ENCODE assay signal across 1 cellular context in the genomic region with DNA sequence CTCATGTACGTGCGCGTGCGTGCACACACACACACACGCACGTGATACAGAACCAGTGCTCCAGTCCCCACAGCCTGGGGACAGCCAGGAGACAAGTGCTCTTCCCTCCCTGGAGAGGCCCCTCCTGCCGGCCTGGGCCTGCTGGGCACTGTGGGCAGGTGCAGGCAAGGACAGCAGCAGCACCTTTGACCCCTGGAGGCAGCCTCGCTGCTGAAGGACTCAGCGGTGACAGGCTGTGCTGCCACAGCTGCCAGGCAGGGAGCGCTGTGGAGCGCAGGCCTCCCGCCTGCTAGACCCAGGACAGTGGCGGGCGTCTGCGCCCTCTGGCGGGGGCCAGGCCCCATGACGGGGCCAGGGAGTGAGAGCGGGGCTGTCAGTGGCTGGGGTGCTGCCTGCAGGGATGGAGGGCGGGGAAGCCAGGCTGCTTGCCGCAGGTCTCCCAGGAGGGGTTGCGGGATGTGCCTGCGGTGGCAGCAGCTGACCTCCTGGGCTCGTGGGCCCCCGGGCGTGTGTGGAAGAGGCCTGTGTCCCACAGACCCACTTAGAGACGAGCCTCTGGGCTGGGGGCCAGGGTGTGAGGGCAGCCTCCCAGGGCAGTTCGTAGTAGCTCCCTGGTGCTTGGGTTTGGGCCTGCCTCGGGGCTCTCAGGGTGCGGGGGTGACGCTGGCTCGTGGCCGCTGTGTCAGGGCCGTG.
TF ChIP-seq lines count a peak whose summit lies in the region.

No MANE protein-coding gene starts in this region.

TF ChIP-seq in HepG2, 621 proteins besides CTCF, POLR2A, EP300 and RAD21 (continued from another document and continues in another):
- TF ChIP-seq MED13 (CRISPR knock-in tag; IDR thresholded peaks at IDR 0.05) (peak; percentile 76), SRY (CRISPR knock-in tag; IDR thresholded peaks at IDR 0.05) (peak; percentile 89), YEATS2 (CRISPR knock-in tag; IDR thresholded peaks at IDR 0.05; ENCODE audit: borderline replicate concordance) (peak; percentile 91), MZF1 (CRISPR knock-in tag; IDR thresholded peaks at IDR 0.05; ENCODE audit: borderline replicate concordance) (no peak), GTF3A (CRISPR knock-in tag; conservative IDR thresholded peaks at IDR 0.05) (peak; percentile 97), EEA1 (CRISPR knock-in tag; IDR thresholded peaks at IDR 0.05; ENCODE audit: borderline replicate concordance) (no peak; the same call in 1 of the 2 replicates), HNRNPUL1 (IDR thresholded peaks at IDR 0.05; ENCODE audit: low read depth, low read length) (no peak), CBX1 (IDR thresholded peaks at IDR 0.05; ENCODE audit: low read depth) (peak; percentile 98), ZNF776 (CRISPR knock-in tag; IDR thresholded peaks at IDR 0.05) (peak; percentile 96), ZNF619 (CRISPR knock-in tag; IDR thresholded peaks at IDR 0.05) (peak; percentile 99), KAT8 (CRISPR knock-in tag; IDR thresholded peaks at IDR 0.05) (peak; percentile 91), ZNF614 (CRISPR knock-in tag; IDR thresholded peaks at IDR 0.05; ENCODE audit: borderline replicate concordance) (peak; percentile 89; the same call in 1 of the 2 replicates), RBFOX2 (IDR thresholded peaks at IDR 0.05; ENCODE audit: low read depth, low read length) (no peak; the same call in 1 of the 2 replicates), PCBP2 (optimal IDR thresholded peaks at IDR 0.05; ENCODE audit: low read depth, low read length, poor library complexity, severe bottlenecking) (no peak), ZBTB1 (CRISPR knock-in tag; IDR thresholded peaks at IDR 0.05; ENCODE audit: borderline replicate concordance) (no peak; the same call in 1 of the 2 replicates), ZNF878 (CRISPR knock-in tag; IDR thresholded peaks at IDR 0.05) (no peak), ZNF572 (CRISPR knock-in tag; IDR thresholded peaks at IDR 0.05) (peak; percentile 73), KDM3A (CRISPR knock-in tag; IDR thresholded peaks at IDR 0.05; ENCODE audit: low read depth) (peak; percentile 99), CBFB (CRISPR knock-in tag; IDR thresholded peaks at IDR 0.05) (peak; percentile 93), FOXO1 (CRISPR knock-in tag; IDR thresholded peaks at IDR 0.05) (peak; percentile 77; the same call in 1 of the 2 replicates), TOE1 (CRISPR knock-in tag; IDR thresholded peaks at IDR 0.05) (peak; percentile 87; the same call in 1 of the 2 replicates), RXRB (CRISPR knock-in tag; IDR thresholded peaks at IDR 0.05; ENCODE audit: borderline replicate concordance) (peak; percentile 98)
- TF ChIP-seq, protein P1, sequence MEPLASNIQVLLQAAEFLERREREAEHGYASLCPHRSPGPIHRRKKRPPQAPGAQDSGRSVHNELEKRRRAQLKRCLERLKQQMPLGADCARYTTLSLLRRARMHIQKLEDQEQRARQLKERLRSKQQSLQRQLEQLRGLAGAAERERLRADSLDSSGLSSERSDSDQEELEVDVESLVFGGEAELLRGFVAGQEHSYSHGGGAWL (CRISPR knock-in tag; IDR thresholded peaks at IDR 0.05) = peak; percentile 80
- TF ChIP-seq, protein P2, sequence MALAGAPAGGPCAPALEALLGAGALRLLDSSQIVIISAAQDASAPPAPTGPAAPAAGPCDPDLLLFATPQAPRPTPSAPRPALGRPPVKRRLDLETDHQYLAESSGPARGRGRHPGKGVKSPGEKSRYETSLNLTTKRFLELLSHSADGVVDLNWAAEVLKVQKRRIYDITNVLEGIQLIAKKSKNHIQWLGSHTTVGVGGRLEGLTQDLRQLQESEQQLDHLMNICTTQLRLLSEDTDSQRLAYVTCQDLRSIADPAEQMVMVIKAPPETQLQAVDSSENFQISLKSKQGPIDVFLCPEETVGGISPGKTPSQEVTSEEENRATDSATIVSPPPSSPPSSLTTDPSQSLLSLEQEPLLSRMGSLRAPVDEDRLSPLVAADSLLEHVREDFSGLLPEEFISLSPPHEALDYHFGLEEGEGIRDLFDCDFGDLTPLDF (CRISPR knock-in tag; IDR thresholded peaks at IDR 0.05) = peak; percentile 77
- TF ChIP-seq, protein P3, sequence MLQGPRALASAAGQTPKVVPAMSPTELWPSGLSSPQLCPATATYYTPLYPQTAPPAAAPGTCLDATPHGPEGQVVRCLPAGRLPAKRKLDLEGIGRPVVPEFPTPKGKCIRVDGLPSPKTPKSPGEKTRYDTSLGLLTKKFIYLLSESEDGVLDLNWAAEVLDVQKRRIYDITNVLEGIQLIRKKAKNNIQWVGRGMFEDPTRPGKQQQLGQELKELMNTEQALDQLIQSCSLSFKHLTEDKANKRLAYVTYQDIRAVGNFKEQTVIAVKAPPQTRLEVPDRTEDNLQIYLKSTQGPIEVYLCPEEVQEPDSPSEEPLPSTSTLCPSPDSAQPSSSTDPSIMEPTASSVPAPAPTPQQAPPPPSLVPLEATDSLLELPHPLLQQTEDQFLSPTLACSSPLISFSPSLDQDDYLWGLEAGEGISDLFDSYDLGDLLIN (CRISPR knock-in tag; IDR thresholded peaks at IDR 0.05; ENCODE audit: borderline replicate concordance) = peak; percentile 59
- TF ChIP-seq, protein P4, sequence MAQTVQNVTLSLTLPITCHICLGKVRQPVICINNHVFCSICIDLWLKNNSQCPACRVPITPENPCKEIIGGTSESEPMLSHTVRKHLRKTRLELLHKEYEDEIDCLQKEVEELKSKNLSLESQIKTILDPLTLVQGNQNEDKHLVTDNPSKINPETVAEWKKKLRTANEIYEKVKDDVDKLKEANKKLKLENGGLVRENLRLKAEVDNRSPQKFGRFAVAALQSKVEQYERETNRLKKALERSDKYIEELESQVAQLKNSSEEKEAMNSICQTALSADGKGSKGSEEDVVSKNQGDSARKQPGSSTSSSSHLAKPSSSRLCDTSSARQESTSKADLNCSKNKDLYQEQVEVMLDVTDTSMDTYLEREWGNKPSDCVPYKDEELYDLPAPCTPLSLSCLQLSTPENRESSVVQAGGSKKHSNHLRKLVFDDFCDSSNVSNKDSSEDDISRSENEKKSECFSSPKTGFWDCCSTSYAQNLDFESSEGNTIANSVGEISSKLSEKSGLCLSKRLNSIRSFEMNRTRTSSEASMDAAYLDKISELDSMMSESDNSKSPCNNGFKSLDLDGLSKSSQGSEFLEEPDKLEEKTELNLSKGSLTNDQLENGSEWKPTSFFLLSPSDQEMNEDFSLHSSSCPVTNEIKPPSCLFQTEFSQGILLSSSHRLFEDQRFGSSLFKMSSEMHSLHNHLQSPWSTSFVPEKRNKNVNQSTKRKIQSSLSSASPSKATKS (CRISPR knock-in tag; IDR thresholded peaks at IDR 0.05) = no peak
- TF ChIP-seq, protein P5, sequence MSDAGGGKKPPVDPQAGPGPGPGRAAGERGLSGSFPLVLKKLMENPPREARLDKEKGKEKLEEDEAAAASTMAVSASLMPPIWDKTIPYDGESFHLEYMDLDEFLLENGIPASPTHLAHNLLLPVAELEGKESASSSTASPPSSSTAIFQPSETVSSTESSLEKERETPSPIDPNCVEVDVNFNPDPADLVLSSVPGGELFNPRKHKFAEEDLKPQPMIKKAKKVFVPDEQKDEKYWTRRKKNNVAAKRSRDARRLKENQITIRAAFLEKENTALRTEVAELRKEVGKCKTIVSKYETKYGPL (CRISPR knock-in tag; IDR thresholded peaks at IDR 0.05) = no peak
- TF ChIP-seq, protein P6, sequence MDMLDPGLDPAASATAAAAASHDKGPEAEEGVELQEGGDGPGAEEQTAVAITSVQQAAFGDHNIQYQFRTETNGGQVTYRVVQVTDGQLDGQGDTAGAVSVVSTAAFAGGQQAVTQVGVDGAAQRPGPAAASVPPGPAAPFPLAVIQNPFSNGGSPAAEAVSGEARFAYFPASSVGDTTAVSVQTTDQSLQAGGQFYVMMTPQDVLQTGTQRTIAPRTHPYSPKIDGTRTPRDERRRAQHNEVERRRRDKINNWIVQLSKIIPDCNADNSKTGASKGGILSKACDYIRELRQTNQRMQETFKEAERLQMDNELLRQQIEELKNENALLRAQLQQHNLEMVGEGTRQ (IDR thresholded peaks at IDR 0.05; ENCODE audit: low read depth, low read length) = 0 out of 2 replicates have a peak, but pooled peaks have one; percentile 22
- TF ChIP-seq, protein P6 (CRISPR knock-in tag; IDR thresholded peaks at IDR 0.05; ENCODE audit: borderline replicate concordance) = no peak; the same call in 1 of the 2 replicates
- TF ChIP-seq, protein P7, sequence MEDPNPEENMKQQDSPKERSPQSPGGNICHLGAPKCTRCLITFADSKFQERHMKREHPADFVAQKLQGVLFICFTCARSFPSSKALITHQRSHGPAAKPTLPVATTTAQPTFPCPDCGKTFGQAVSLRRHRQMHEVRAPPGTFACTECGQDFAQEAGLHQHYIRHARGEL (CRISPR knock-in tag; IDR thresholded peaks at IDR 0.05) = peak; percentile 86; the same call in 1 of the 2 replicates
- TF ChIP-seq, protein P8, sequence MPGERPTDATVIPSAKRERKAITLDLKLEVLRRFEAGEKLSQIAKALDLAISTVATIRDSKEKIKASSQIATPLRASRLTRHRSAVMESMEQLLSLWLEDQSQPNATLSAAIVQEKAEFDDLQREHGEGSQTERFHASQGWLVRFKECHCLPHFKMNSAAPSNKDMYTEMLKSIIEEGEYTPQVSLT (CRISPR knock-in tag; IDR thresholded peaks at IDR 0.05; ENCODE audit: borderline replicate concordance, low read depth) = no peak
- TF ChIP-seq, protein P9, sequence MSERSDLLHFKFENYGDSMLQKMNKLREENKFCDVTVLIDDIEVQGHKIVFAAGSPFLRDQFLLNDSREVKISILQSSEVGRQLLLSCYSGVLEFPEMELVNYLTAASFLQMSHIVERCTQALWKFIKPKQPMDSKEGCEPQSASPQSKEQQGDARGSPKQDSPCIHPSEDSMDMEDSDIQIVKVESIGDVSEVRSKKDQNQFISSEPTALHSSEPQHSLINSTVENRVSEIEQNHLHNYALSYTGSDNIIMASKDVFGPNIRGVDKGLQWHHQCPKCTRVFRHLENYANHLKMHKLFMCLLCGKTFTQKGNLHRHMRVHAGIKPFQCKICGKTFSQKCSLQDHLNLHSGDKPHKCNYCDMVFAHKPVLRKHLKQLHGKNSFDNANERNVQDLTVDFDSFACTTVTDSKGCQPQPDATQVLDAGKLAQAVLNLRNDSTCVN (CRISPR knock-in tag; IDR thresholded peaks at IDR 0.05; ENCODE audit: borderline replicate concordance) = peak; percentile 79; the same call in 1 of the 2 replicates
- TF ChIP-seq, protein P10, sequence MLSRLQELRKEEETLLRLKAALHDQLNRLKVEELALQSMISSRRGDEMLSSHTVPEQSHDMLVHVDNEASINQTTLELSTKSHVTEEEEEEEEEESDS (CRISPR knock-in tag; IDR thresholded peaks at IDR 0.05; ENCODE audit: borderline replicate concordance) = no peak
- TF ChIP-seq, protein P11, sequence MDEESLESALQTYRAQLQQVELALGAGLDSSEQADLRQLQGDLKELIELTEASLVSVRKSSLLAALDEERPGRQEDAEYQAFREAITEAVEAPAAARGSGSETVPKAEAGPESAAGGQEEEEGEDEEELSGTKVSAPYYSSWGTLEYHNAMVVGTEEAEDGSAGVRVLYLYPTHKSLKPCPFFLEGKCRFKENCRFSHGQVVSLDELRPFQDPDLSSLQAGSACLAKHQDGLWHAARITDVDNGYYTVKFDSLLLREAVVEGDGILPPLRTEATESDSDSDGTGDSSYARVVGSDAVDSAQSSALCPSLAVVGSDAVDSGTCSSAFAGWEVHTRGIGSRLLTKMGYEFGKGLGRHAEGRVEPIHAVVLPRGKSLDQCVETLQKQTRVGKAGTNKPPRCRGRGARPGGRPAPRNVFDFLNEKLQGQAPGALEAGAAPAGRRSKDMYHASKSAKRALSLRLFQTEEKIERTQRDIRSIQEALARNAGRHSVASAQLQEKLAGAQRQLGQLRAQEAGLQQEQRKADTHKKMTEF (CRISPR knock-in tag; IDR thresholded peaks at IDR 0.05) = peak; percentile 97
- TF ChIP-seq, protein P12, sequence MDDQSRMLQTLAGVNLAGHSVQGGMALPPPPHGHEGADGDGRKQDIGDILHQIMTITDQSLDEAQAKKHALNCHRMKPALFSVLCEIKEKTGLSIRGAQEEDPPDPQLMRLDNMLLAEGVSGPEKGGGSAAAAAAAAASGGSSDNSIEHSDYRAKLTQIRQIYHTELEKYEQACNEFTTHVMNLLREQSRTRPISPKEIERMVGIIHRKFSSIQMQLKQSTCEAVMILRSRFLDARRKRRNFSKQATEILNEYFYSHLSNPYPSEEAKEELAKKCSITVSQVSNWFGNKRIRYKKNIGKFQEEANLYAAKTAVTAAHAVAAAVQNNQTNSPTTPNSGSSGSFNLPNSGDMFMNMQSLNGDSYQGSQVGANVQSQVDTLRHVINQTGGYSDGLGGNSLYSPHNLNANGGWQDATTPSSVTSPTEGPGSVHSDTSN (CRISPR knock-in tag; IDR thresholded peaks at IDR 0.05; ENCODE audit: borderline replicate concordance) = 0 out of 2 replicates have a peak, but pooled peaks have one; percentile 38
- TF ChIP-seq, protein P13, sequence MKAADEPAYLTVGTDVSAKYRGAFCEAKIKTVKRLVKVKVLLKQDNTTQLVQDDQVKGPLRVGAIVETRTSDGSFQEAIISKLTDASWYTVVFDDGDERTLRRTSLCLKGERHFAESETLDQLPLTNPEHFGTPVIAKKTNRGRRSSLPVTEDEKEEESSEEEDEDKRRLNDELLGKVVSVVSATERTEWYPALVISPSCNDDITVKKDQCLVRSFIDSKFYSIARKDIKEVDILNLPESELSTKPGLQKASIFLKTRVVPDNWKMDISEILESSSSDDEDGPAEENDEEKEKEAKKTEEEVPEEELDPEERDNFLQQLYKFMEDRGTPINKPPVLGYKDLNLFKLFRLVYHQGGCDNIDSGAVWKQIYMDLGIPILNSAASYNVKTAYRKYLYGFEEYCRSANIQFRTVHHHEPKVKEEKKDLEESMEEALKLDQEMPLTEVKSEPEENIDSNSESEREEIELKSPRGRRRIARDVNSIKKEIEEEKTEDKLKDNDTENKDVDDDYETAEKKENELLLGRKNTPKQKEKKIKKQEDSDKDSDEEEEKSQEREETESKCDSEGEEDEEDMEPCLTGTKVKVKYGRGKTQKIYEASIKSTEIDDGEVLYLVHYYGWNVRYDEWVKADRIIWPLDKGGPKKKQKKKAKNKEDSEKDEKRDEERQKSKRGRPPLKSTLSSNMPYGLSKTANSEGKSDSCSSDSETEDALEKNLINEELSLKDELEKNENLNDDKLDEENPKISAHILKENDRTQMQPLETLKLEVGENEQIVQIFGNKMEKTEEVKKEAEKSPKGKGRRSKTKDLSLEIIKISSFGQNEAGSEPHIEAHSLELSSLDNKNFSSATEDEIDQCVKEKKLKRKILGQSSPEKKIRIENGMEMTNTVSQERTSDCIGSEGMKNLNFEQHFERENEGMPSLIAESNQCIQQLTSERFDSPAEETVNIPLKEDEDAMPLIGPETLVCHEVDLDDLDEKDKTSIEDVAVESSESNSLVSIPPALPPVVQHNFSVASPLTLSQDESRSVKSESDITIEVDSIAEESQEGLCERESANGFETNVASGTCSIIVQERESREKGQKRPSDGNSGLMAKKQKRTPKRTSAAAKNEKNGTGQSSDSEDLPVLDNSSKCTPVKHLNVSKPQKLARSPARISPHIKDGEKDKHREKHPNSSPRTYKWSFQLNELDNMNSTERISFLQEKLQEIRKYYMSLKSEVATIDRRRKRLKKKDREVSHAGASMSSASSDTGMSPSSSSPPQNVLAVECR (CRISPR knock-in tag; IDR thresholded peaks at IDR 0.05; ENCODE audit: borderline replicate concordance) = peak; percentile 91
- TF ChIP-seq, protein P14, sequence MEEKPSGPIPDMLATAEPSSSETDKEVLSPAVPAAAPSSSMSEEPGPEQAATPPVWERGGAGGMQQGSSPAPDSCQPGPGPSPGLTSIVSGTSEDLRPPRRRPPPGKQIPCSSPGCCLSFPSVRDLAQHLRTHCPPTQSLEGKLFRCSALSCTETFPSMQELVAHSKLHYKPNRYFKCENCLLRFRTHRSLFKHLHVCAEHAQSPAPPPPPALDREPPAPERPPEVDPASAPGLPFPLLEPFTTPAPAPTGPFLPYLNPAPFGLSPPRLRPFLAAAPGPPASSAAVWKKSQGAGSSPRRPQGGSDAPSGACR (CRISPR knock-in tag; IDR thresholded peaks at IDR 0.05) = peak; percentile 96
